Comparison of ENCODE assay signal across 8 cellular contexts in genomic region chr1:23539698-23540266, GRCh38. TPM values are rescaled to one million over a fixed set of nuclear protein-coding genes. Genes with fewer than 3 reads are reported as not detected.
DNase-seq lines count a peak whose midpoint lies in the region; ATAC-seq and TF ChIP-seq lines count a peak whose summit lies in the region.

No MANE protein-coding gene starts in this region.

- H3K36me3 Mint-ChIP-seq in CD14-positive monocyte: no peaks in the 10 kb centered on the region

- H3K27ac ChIP-seq in HL-60 (replicated peaks): no peak overlapping the region

- ATAC-seq in GM19467 (IDR thresholded peaks at IDR 0.05; ENCODE audit: unreplicated experiment): peak; percentile 79

- H3K27me3 ChIP-seq in HL-60 (ENCODE audit: insufficient read depth, poor library complexity, severe bottlenecking): no peaks in the 10 kb centered on the region

- H3K4me3 Mint-ChIP-seq in CD14-positive monocyte: peak overlapping the region in 1 of 2 donors; percentile 6

- peak; percentile 90 for TF ChIP-seq CTCF in CD14-positive monocyte (IDR thresholded peaks at IDR 0.05)
- TF ChIP-seq CTCF in HL-60 (IDR thresholded peaks at IDR 0.05; ENCODE audit: insufficient read depth, low read length): peak; percentile 92

- H3K27ac Mint-ChIP-seq in CD14-positive monocyte: peak overlapping the region in 6 of 7 donors; percentile 73 to 90 (median 86)

- H3K27me3 Mint-ChIP-seq in CD14-positive monocyte (ENCODE audit: low read depth in 3 of 3): peaks cover 0 to 9% (median 4%) of the 10 kb centered on the region in 3 donors

- intact Hi-C loops in CD14-positive monocyte (cut with micrococcal nuclease): loop anchor here (1.0 to 2.0 kb wide), 2 partner anchors 42 to 43 kb away; no protein-coding TSS in a partner anchor

- DNase-seq in CD14-positive monocyte (ENCODE audit: low spot score): peak; percentile 97
- peak; percentile 87 to 94 for DNase-seq in HL-60 (ENCODE audit: low read depth in 1 of 2, low spot score in 1 of 2)
- DNase-seq in NCI-H82 treated with DMSO at 0.1 percent for 48 hours (lab: John Stamatoyannopoulos, UW; ENCODE audit: unreplicated experiment): peak; percentile 90
- DNase-seq in activated CD4-positive, alpha-beta T cell treated with anti-CD3 and anti-CD28 coated beads, Interleukin-2, amount 50 U/mL, for 1 hour: peak; percentile 89
- peak; percentile 88 for DNase-seq in dedifferentiated amniotic fluid mesenchymal stem cell (ENCODE audit: extremely low spot score)
- DNase-seq in lung microvascular endothelial cell (ENCODE audit: low read depth in 2 of 2): peak; percentile 67 to 89
- peak; percentile 63 for DNase-seq in stimulated activated CD8-positive, alpha-beta memory T cell treated with anti-CD3 and anti-CD28 coated beads, Interleukin-12 subunit alpha, Interleukin-12 subunit beta, amount 100 ng/mL, for 24 hours (ENCODE audit: extremely low read depth)

- peaks cover 34% of the 10 kb centered on the region for H3K4me1 Mint-ChIP-seq in CD14-positive monocyte

- no peak overlapping the region for H3K4me3 ChIP-seq in HL-60 (replicated peaks; ENCODE audit: insufficient read depth, low read length)

- H3K9me3 Mint-ChIP-seq in CD14-positive monocyte: no peaks in the 10 kb centered on the region

RNA-seq across cellular contexts. Expression of gene E2F2, which starts 8.7 kb away (rescaled TPM):
- 1 to 10 TPM in 1 of 2 donors, under 1 TPM in 1; 0.24 to 1.8 TPM for polyA plus RNA-seq in CD14-positive monocyte
- total RNA-seq in lung microvascular endothelial cell: 0.40 and 0.87 TPM in 2 replicates

RNA-seq across cellular contexts. Expression of gene ID3, which starts 19.5 kb away (rescaled TPM):
- polyA plus RNA-seq in CD14-positive monocyte: 1 to 10 TPM; 1.1 to 2.5 TPM
- total RNA-seq in lung microvascular endothelial cell: 479 and 520 TPM in 2 replicates

RNA-seq across cellular contexts. Expression of gene ASAP3, which starts 55.8 kb away (rescaled TPM):
- under 1 TPM in 1 of 2 donors, not detected in 1; 0.27 TPM for polyA plus RNA-seq in CD14-positive monocyte
- 3.4 and 5.4 TPM in 2 replicates for total RNA-seq in lung microvascular endothelial cell
